In genomic region chr15:68469162-68470048, GRCh38 we compare ENCODE assay signal across 23 cellular contexts. TPM values are rescaled to one million over a fixed set of nuclear protein-coding genes. Genes with fewer than 3 reads are reported as not detected.
A peak's percentile ranks its signal among the peaks of the same experiment; 100 is the strongest.
DNase-seq lines count a peak whose midpoint lies in the region; ATAC-seq and TF ChIP-seq lines count a peak whose summit lies in the region.
"Had no signal": no experiment of that assay in that cellular context is flagged by ENCODE, and none has a peak within 500 bp of the region (broad histone marks: within the 10 kb centered on the region; RNA-seq: fewer than 3 reads in every experiment).

No MANE protein-coding gene starts in this region.

- POLR2A ChIA-PET in A673 (lab: Charles Lee; ENCODE audit: low non-redundant PET) = no interaction called here

- peak; percentile 60 for DNase-seq in GM03348 (ENCODE audit: low spot score)
- DNase-seq in T-helper 17 cell = no peak
- DNase-seq in fibroblast of peridontal ligament (ENCODE audit: extremely low read depth) = peak; percentile 8
- no peak for DNase-seq in upper lobe of right lung
- DNase-seq in caudate nucleus (lab: John Stamatoyannopoulos, UW) = no peak
- no peak for DNase-seq in NCI-H345 (lab: John Stamatoyannopoulos, UW)
- DNase-seq in A673 (ENCODE audit: low spot score) = no peak
- DNase-seq: AML-193; DMS153; effector CD4-positive, alpha-beta T cell; erythroblast; gastrocnemius medialis; MV-4-11; naive B cell; NCI-H69 had no signal

- no peaks in the 10 kb centered on the region for H3K27me3 ChIP-seq in upper lobe of right lung
- H3K27me3 ChIP-seq in A673 (replicated peaks; ENCODE audit: insufficient read depth, low read depth, low read length, poor library complexity) = peaks cover 5% of the 10 kb centered on the region
- H3K27me3 ChIP-seq: gastrocnemius medialis, hepatocyte, suprapubic skin had no signal

- ATAC-seq in T-helper 17 cell = no peak
- ATAC-seq in upper lobe of right lung = peak; percentile 64
- ATAC-seq: activated naive CD4-positive, alpha-beta T cell treated with anti-CD3 and anti-CD28 coated beads, Interleukin-2, amount 50 U/mL, for 72 hours; gastrocnemius medialis had no signal

- H3K4me1 ChIP-seq in upper lobe of right lung = peaks cover 11% of the 10 kb centered on the region
- no peaks in the 10 kb centered on the region for H3K4me1 ChIP-seq in A673 (ENCODE audit: insufficient read depth, low read length, poor library complexity, severe bottlenecking)
- H3K4me1 ChIP-seq: gastrocnemius medialis had no signal

- H3K9me3 ChIP-seq in T-helper 17 cell (ENCODE audit: control insufficient read depth, low read length, poor library complexity, severe bottlenecking) = no peaks in the 10 kb centered on the region
- H3K9me3 ChIP-seq in upper lobe of right lung = no peaks in the 10 kb centered on the region
- H3K9me3 ChIP-seq in A673 (ENCODE audit: low read depth, low read length, poor library complexity, severe bottlenecking) = no peaks in the 10 kb centered on the region
- H3K9me3 ChIP-seq: gastrocnemius medialis, suprapubic skin had no signal

- intact Hi-C loops in upper lobe of right lung (cut with DNase I) (no loop called here), A673 (cut with micrococcal nuclease; ENCODE audit: unreplicated experiment) (no loop called here)

- TF ChIP-seq CTCF in upper lobe of right lung (IDR thresholded peaks at IDR 0.05) (no peak), A673 (conservative IDR thresholded peaks at IDR 0.05; ENCODE audit: low read depth, low read length) (no peak)

- BruUV-seq in A673 (replicated peaks; lab: Mats Ljungman, UMichigan) = no TSS peak

- H3K4me3 ChIP-seq in upper lobe of right lung = no peak overlapping the region
- H3K4me3 ChIP-seq in A673 (ENCODE audit: low read depth, low read length, poor library complexity, severe bottlenecking) = no peak overlapping the region
- H3K4me3 ChIP-seq: gastrocnemius medialis, GM12878, hepatocyte, smooth muscle cell, suprapubic skin had no signal

- no peaks in the 10 kb centered on the region for H3K4me1 Mint-ChIP-seq in T-helper 17 cell
- H3K4me1 Mint-ChIP-seq: naive B cell; stimulated activated effector memory CD8-positive, alpha-beta T cell treated with anti-CD3 and anti-CD28 coated beads, Interleukin-12 subunit alpha, Interleukin-12 subunit beta, amount 100 ng/mL, for 72 hours; WTC11 had no signal

- peak overlapping the region; percentile 58 for H3K27ac ChIP-seq in upper lobe of right lung
- H3K27ac ChIP-seq in caudate nucleus (ENCODE audit: low read depth, low read length) = no peak overlapping the region
- H3K27ac ChIP-seq in A673 (ENCODE audit: low read depth, low read length, poor library complexity, severe bottlenecking) = no peak overlapping the region
- H3K27ac ChIP-seq: KMS-11, suprapubic skin had no signal

- CTCF ChIA-PET in A673 (lab: Charles Lee) = no interaction called here

- H3K27ac Mint-ChIP-seq in T-helper 17 cell = peak overlapping the region; percentile 21
- H3K27ac Mint-ChIP-seq: stimulated activated effector memory CD8-positive, alpha-beta T cell treated with anti-CD3 and anti-CD28 coated beads, Interleukin-12 subunit alpha, Interleukin-12 subunit beta, amount 100 ng/mL, for 72 hours; WTC11 had no signal

- peaks cover 5% of the 10 kb centered on the region for H3K36me3 Mint-ChIP-seq in T-helper 17 cell (ENCODE audit: low read depth)
- H3K36me3 Mint-ChIP-seq: activated naive CD4-positive, alpha-beta T cell treated with anti-CD3 and anti-CD28 coated beads, Interleukin-2, amount 50 U/mL, for 72 hours; naive B cell; stimulated activated effector memory CD8-positive, alpha-beta T cell treated with anti-CD3 and anti-CD28 coated beads, Interleukin-12 subunit alpha, Interleukin-12 subunit beta, amount 100 ng/mL, for 72 hours; WTC11 had no signal

- no peak overlapping the region for H3K4me3 Mint-ChIP-seq in T-helper 17 cell
- H3K4me3 Mint-ChIP-seq: naive B cell; stimulated activated effector memory CD8-positive, alpha-beta T cell treated with anti-CD3 and anti-CD28 coated beads, Interleukin-12 subunit alpha, Interleukin-12 subunit beta, amount 100 ng/mL, for 72 hours; WTC11 had no signal

- peaks cover 43% of the 10 kb centered on the region for H3K27me3 Mint-ChIP-seq in T-helper 17 cell

- no peaks in the 10 kb centered on the region for H3K36me3 ChIP-seq in upper lobe of right lung
- no peaks in the 10 kb centered on the region for H3K36me3 ChIP-seq in A673 (ENCODE audit: insufficient read depth, low read length, poor library complexity, severe bottlenecking)
- H3K36me3 ChIP-seq: gastrocnemius medialis, suprapubic skin had no signal

RNA-seq across cellular contexts. Expression of gene ITGA11, which starts 37.4 kb away (rescaled TPM):
- under 1 TPM in 1 of 2 donors, not detected in 1; 0.17 TPM for total RNA-seq in T-helper 17 cell
- total RNA-seq in upper lobe of right lung = 7.1 TPM
- 0.17 and 0.45 TPM in 2 replicates for total RNA-seq in A673 (2021)

Comparison
In these comparisons a context has a peak if more than half of its experiments do, and no peak if none do; other contexts are left out.
1. DNase-seq: peak in GM03348 (single experiment) and fibroblast of peridontal ligament (single experiment); none in T-helper 17 cell (0 of 3), upper lobe of right lung (single experiment), caudate nucleus (0 of 61), NCI-H345 (single experiment) and A673 (single experiment).